ENCODE assay signal across 2 cellular contexts in the genomic region with DNA sequence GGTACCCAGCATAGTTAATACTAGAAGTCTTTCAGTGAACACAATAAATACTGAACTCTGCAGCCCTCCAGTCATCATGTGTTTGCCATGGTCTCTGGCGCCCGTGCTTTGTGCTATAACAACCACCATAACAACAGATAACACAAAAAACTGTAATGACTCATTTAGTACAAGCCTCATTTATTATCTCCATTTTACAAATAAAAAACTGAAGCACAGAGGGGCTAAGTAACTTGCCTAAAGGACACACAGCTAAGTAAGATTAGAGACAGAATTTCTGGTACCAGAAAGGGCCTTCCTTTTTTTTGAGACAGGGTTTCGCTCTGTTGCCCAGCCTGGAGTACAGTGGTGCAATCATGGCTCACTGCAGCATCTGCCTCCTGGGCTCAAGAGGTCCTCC.
TF ChIP-seq lines count a peak whose summit lies in the region.

No MANE protein-coding gene starts in this region.

TF ChIP-seq in HepG2, 621 proteins besides CTCF, POLR2A, EP300 and RAD21:
- TF ChIP-seq AGO2 (optimal IDR thresholded peaks at IDR 0.05; ENCODE audit: low read depth, low read length) (no peak), ZNF768 (CRISPR knock-in tag; IDR thresholded peaks at IDR 0.05) (peak; percentile 36)

TF ChIP-seq in WTC11, 78 proteins besides CTCF, POLR2A, EP300 and RAD21:
- TF ChIP-seq, protein P1, sequence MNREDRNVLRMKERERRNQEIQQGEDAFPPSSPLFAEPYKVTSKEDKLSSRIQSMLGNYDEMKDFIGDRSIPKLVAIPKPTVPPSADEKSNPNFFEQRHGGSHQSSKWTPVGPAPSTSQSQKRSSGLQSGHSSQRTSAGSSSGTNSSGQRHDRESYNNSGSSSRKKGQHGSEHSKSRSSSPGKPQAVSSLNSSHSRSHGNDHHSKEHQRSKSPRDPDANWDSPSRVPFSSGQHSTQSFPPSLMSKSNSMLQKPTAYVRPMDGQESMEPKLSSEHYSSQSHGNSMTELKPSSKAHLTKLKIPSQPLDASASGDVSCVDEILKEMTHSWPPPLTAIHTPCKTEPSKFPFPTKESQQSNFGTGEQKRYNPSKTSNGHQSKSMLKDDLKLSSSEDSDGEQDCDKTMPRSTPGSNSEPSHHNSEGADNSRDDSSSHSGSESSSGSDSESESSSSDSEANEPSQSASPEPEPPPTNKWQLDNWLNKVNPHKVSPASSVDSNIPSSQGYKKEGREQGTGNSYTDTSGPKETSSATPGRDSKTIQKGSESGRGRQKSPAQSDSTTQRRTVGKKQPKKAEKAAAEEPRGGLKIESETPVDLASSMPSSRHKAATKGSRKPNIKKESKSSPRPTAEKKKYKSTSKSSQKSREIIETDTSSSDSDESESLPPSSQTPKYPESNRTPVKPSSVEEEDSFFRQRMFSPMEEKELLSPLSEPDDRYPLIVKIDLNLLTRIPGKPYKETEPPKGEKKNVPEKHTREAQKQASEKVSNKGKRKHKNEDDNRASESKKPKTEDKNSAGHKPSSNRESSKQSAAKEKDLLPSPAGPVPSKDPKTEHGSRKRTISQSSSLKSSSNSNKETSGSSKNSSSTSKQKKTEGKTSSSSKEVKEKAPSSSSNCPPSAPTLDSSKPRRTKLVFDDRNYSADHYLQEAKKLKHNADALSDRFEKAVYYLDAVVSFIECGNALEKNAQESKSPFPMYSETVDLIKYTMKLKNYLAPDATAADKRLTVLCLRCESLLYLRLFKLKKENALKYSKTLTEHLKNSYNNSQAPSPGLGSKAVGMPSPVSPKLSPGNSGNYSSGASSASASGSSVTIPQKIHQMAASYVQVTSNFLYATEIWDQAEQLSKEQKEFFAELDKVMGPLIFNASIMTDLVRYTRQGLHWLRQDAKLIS (CRISPR knock-in tag; IDR thresholded peaks at IDR 0.05; ENCODE audit: borderline replicate concordance), result no peak
- no peak for TF ChIP-seq HMGXB4 (CRISPR knock-in tag; IDR thresholded peaks at IDR 0.05)
- TF ChIP-seq ZNF219 (CRISPR knock-in tag; IDR thresholded peaks at IDR 0.05; ENCODE audit: borderline replicate concordance), result no peak
- TF ChIP-seq PRRX2 (CRISPR knock-in tag; IDR thresholded peaks at IDR 0.05), result no peak
TF ChIP-seq in WTC11: peak in this region for 0.
